Comparison of ENCODE assay signal across 33 cellular contexts in the genomic region with DNA sequence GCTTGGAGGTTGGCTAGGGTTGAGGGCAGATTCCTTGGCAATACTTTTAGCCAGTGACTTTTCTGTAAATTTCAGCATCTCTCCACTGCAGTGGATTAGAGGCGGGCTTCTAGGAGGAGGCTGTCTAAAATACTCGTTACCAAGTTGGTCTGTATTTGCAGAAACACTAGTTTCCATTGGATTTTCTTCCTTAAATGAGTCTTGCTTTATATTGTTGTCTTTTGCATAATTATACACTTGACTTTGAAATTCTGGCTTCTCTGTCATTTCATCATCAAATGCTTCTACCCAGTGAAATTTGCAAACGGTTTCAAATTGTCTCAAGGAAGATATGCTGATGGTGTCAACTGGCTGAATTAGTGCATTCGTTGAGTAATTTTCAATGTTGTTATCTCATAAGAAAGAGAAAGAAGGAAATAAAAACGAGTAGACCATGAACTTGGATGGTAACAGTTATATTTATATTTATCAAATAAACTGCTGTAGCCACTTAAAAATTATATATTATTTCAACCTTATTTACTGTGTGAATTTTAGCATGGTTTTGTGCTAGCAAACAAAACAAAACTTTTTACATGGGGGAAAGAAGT. TPM values are rescaled to one million over a fixed set of nuclear protein-coding genes. Genes with fewer than 3 reads are reported as not detected.
"Had no signal": no experiment of that assay in that cellular context is flagged by ENCODE, and none has a peak within 500 bp of the region (broad histone marks: within the 10 kb centered on the region; RNA-seq: fewer than 3 reads in every experiment).

No MANE protein-coding gene starts in this region.

- H3K79me2 ChIP-seq: parathyroid adenoma had no signal

- DNase-seq: natural killer cell; occipital lobe; ovary; posterior cingulate gyrus; psoas muscle; right cardiac atrium; right lobe of liver; sigmoid colon; small intestine; spleen; stimulated activated CD4-positive, alpha-beta T cell treated with anti-CD3 and anti-CD28 coated beads, Interleukin-12 subunit alpha, Interleukin-12 subunit beta, amount 100 ng/mL, for 4 hours; stimulated activated CD4-positive, alpha-beta T cell treated with anti-CD3 and anti-CD28 coated beads, Interleukin-1b, Interleukin-23, amount 100 ng/mL, for 48 hours; stimulated activated CD4-positive, alpha-beta T cell treated with anti-CD3 and anti-CD28 coated beads, Interleukin-4, amount 100 ng/mL, for 1 hour; stimulated activated CD4-positive, alpha-beta T cell treated with anti-CD3 and anti-CD28 coated beads, Interleukin-4, amount 100 ng/mL, for 4 hours; stimulated activated CD8-positive, alpha-beta memory T cell treated with anti-CD3 and anti-CD28 coated beads, Interleukin-4, amount 100 ng/mL, for 48 hours; stimulated activated naive CD4-positive, alpha-beta T cell; stimulated activated naive CD8-positive, alpha-beta T cell treated with anti-CD3 and anti-CD28 coated beads, Interleukin-15, amount 100 ng/mL, for 72 hours; stimulated activated naive CD8-positive, alpha-beta T cell treated with anti-CD3 and anti-CD28 coated beads, Interleukin-15, Interleukin-2, amounts not matched to agents 100 U/mL and 50 U/mL, for 24 hours; substantia nigra; testis; trophoblast cell; upper lobe of left lung had no signal

- H3K36me3 ChIP-seq: neural progenitor cell, ovary, right lobe of liver, sigmoid colon, spleen, suprapubic skin, tibial nerve, upper lobe of left lung, vagina had no signal

- H3K27ac ChIP-seq: neural progenitor cell, ovary, parathyroid adenoma, psoas muscle, right lobe of liver, sigmoid colon, spleen, suprapubic skin, testis, tibial nerve, upper lobe of left lung, vagina had no signal

- H3K27me3 ChIP-seq: neural progenitor cell, ovary, right lobe of liver, spleen, suprapubic skin, testis, tibial nerve, upper lobe of left lung, vagina had no signal

- H3K4me1 ChIP-seq: neural progenitor cell, parathyroid adenoma, psoas muscle, right lobe of liver, sigmoid colon, spleen, suprapubic skin, testis, tibial nerve, upper lobe of left lung, vagina had no signal

- H3K4me3 ChIP-seq: neural progenitor cell, ovary, psoas muscle, right lobe of liver, sigmoid colon, spleen, suprapubic skin, testis, tibial nerve, upper lobe of left lung, vagina had no signal

- H2AFZ ChIP-seq: neural progenitor cell, parathyroid adenoma had no signal

- ATAC-seq: natural killer cell; psoas muscle; right cardiac atrium; right lobe of liver; stimulated activated memory B cell treated with anti-CD40 and anti-IgM and Interleukin-4, amounts not matched to agents 10 μg/mL and 1 μg/mL and 100 μg/mL, for 72 hours; stimulated activated naive CD8-positive, alpha-beta T cell treated with anti-CD3 and anti-CD28 coated beads, Interleukin-15, amount 100 ng/mL, for 72 hours; stimulated activated naive CD8-positive, alpha-beta T cell treated with anti-CD3 and anti-CD28 coated beads, Interleukin-15, Interleukin-2, amounts not matched to agents 100 U/mL and 50 U/mL, for 24 hours had no signal

- H3K9me3 ChIP-seq: ovary, psoas muscle, right lobe of liver, sigmoid colon, spleen, suprapubic skin, testis, tibial nerve, upper lobe of left lung, vagina had no signal

- H3K4me2 ChIP-seq: neural progenitor cell had no signal

- H3K9ac ChIP-seq: neural progenitor cell, parathyroid adenoma had no signal

RNA-seq across cellular contexts. Expression of a gene that starts 10.8 kb away (rescaled TPM):
- total RNA-seq: ovary, progenitor cell of endocrine pancreas, psoas muscle, renal cortical epithelial cell, right lobe of liver, sigmoid colon, skeletal muscle tissue, spleen, suprapubic skin, tibial nerve, upper lobe of left lung, ureter, vagina had no signal
- polyA plus RNA-seq: neural cell, ovary, right cardiac atrium, spleen had no signal
